In genomic region chr6:22149081-22149480, GRCh38 we compare ENCODE assay signal across 11 cellular contexts.
DNase-seq lines count a peak whose midpoint lies in the region; ATAC-seq and TF ChIP-seq lines count a peak whose summit lies in the region.
"Had no signal": no experiment of that assay in that cellular context is flagged by ENCODE, and none has a peak within 500 bp of the region (broad histone marks: within the 10 kb centered on the region; RNA-seq: fewer than 3 reads in every experiment).

No MANE protein-coding gene starts in this region.

- H3K9me2 ChIP-seq in hepatocyte (replicated peaks; ENCODE audit: insufficient read depth) = no peaks in the 10 kb centered on the region

- H3K9me3 ChIP-seq in hepatocyte (ENCODE audit: low read depth) = no peaks in the 10 kb centered on the region
- H3K9me3 ChIP-seq in thymus (ENCODE audit: control insufficient read depth) = no peaks in the 10 kb centered on the region
- H3K9me3 ChIP-seq: heart right ventricle, spleen had no signal

- intact Hi-C loops in Right ventricle myocardium superior (cut with DNase I) (loop anchor here (10.0 kb wide), 1 partner anchor 554 kb away; the partner anchor contains the start of gene SOX4), Right ventricle myocardium inferior (cut with DNase I) (loop anchor here (5.0 to 10.0 kb wide), 6 partner anchors 82 to 676 kb away; partner anchors contain the start of gene SOX4)

- H3K36me3 ChIP-seq in hepatocyte (replicated peaks; ENCODE audit: insufficient read depth, low read depth) (no peaks in the 10 kb centered on the region), thymus (ENCODE audit: control insufficient read depth, insufficient read depth) (no peaks in the 10 kb centered on the region)
- H3K36me3 ChIP-seq: heart right ventricle, spleen had no signal

- H2AFZ ChIP-seq in hepatocyte = no peak overlapping the region

- WGBS in hepatocyte (ENCODE audit: low lambda C conversion rate, missing lambda C conversion rate) = 61% methylated on average over 4 of the region's 4 CpGs
- 19% methylated on average over 4 of the region's 4 CpGs for WGBS in thymus

- peak; percentile 18 for ATAC-seq in Right ventricle myocardium superior (ENCODE audit: poor library complexity)
- ATAC-seq in Right ventricle myocardium inferior = no peak
- ATAC-seq in HG03095 (IDR thresholded peaks at IDR 0.05; ENCODE audit: unreplicated experiment) = no peak
- no peak for ATAC-seq in omental fat pad (ENCODE audit: low FRiP score)

- no peak overlapping the region for H3K27ac ChIP-seq in hepatocyte
- peak overlapping the region; percentile 69 for H3K27ac ChIP-seq in thymus (ENCODE audit: low read depth)
- H3K27ac ChIP-seq: spleen had no signal

- H3K79me2 ChIP-seq in hepatocyte = no peaks in the 10 kb centered on the region

- peak overlapping the region; percentile 29 for H3K4me2 ChIP-seq in hepatocyte

- no peaks in the 10 kb centered on the region for H4K20me1 ChIP-seq in hepatocyte (ENCODE audit: insufficient read depth, poor library complexity, severe bottlenecking)

- no peak for DNase-seq in Right ventricle myocardium superior
- no peak for DNase-seq in Right ventricle myocardium inferior (ENCODE audit: missing footprints)
- DNase-seq in NCI-H748 (lab: John Stamatoyannopoulos, UW; ENCODE audit: unreplicated experiment) = peak; percentile 94
- DNase-seq in hepatocyte (ENCODE audit: low spot score) = no peak
- no peak for DNase-seq in omental fat pad (ENCODE audit: low spot score)
- no peak for DNase-seq in activated gamma-delta T cell treated with Interleukin-2 at 50 U/mL for 16 hours
- DNase-seq: activated CD4-positive, alpha-beta T cell treated with anti-CD3 and anti-CD28 coated beads, Interleukin-2, amount 50 U/mL, for 48 hours; spleen had no signal

- H3K4me3 ChIP-seq in hepatocyte = no peak overlapping the region
- H3K4me3 ChIP-seq in thymus (ENCODE audit: low read length) = peak overlapping the region; percentile 67
- H3K4me3 ChIP-seq: spleen had no signal

- TF ChIP-seq CTCF in hepatocyte (IDR thresholded peaks at IDR 0.05; ENCODE audit: poor library complexity) (no peak), omental fat pad (IDR thresholded peaks at IDR 0.05) (no peak)

- H3K4me1 ChIP-seq in hepatocyte (ENCODE audit: insufficient read depth) (peaks cover 32% of the 10 kb centered on the region), thymus (ENCODE audit: control insufficient read depth, insufficient read depth, low read length) (peaks cover 35% of the 10 kb centered on the region)

- H3K27me3 ChIP-seq in hepatocyte (no peaks in the 10 kb centered on the region), thymus (ENCODE audit: control insufficient read depth, insufficient read depth) (no peaks in the 10 kb centered on the region)
- H3K27me3 ChIP-seq: heart right ventricle had no signal
